12 cellular contexts compared by ENCODE assay signal in genomic region chr7:129008645-129009414, GRCh38. TPM values are rescaled to one million over a fixed set of nuclear protein-coding genes. Genes with fewer than 3 reads are reported as not detected.
DNase-seq lines count a peak whose midpoint lies in the region; ATAC-seq and TF ChIP-seq lines count a peak whose summit lies in the region.
"Had no signal": no experiment of that assay in that cellular context is flagged by ENCODE, and none has a peak within 500 bp of the region (broad histone marks: within the 10 kb centered on the region; RNA-seq: fewer than 3 reads in every experiment).

No MANE protein-coding gene starts in this region.

- no peaks in the 10 kb centered on the region for H3K4me1 ChIP-seq in naive thymus-derived CD4-positive, alpha-beta T cell (ENCODE audit: control insufficient read depth in 2 of 2, insufficient read depth in 2 of 2, low read length in 2 of 2)
- no peaks in the 10 kb centered on the region for H3K4me1 ChIP-seq in foreskin keratinocyte
- H3K4me1 ChIP-seq: suprapubic skin had no signal

- POLR2A ChIA-PET in naive thymus-derived CD4-positive, alpha-beta T cell (lab: Charles Lee) = interaction anchor here (1.2 kb wide), 1 partner anchor 9 kb away, joined by 3 read pairs; no protein-coding TSS in a partner anchor

- H3K4me3 Mint-ChIP-seq in naive thymus-derived CD4-positive, alpha-beta T cell = peak overlapping the region in 1 of 10 donors; percentile 18
- H3K4me3 Mint-ChIP-seq: endodermal cell had no signal

- H3K27me3 Mint-ChIP-seq in naive thymus-derived CD4-positive, alpha-beta T cell = no peaks in the 10 kb centered on the region

- no peak overlapping the region for H3K4me3 ChIP-seq in naive thymus-derived CD4-positive, alpha-beta T cell (ENCODE audit: low read length)
- H3K4me3 ChIP-seq: suprapubic skin had no signal

- CTCF ChIA-PET in naive thymus-derived CD4-positive, alpha-beta T cell (lab: Charles Lee) = no interaction called here

- H3K27ac Mint-ChIP-seq in naive thymus-derived CD4-positive, alpha-beta T cell = peak overlapping the region; percentile 15 to 56 (median 27)

- H3K36me3 Mint-ChIP-seq in naive thymus-derived CD4-positive, alpha-beta T cell = peaks cover 9 to 39% (median 32%) of the 10 kb centered on the region in 5 donors

- no peak for TF ChIP-seq CTCF in foreskin keratinocyte (conservative IDR thresholded peaks at IDR 0.05)

- H3K36me3 ChIP-seq in naive thymus-derived CD4-positive, alpha-beta T cell (ENCODE audit: control insufficient read depth in 2 of 3, insufficient read depth in 3 of 3, low read length in 3 of 3) = peaks cover 8 to 61% (median 10%) of the 10 kb centered on the region in 3 experiments

- intact Hi-C loops in naive thymus-derived CD4-positive, alpha-beta T cell (cut with micrococcal nuclease) = no loop called here

- H3K27ac ChIP-seq in naive thymus-derived CD4-positive, alpha-beta T cell (ENCODE audit: low read depth, low read length) = no peak overlapping the region
- no peak overlapping the region for H3K27ac ChIP-seq in foreskin keratinocyte
- H3K27ac ChIP-seq: suprapubic skin had no signal

- no peak for DNase-seq in naive thymus-derived CD4-positive, alpha-beta T cell
- no peak for DNase-seq in foreskin keratinocyte
- DNase-seq in NCI-H69 (lab: John Stamatoyannopoulos, UW) = no peak
- DNase-seq in kidney glomerular epithelial cell (lab: John Stamatoyannopoulos, UW) = no peak
- DNase-seq: activated naive CD4-positive, alpha-beta T cell; endodermal cell; HCEC 1CT; T-helper 9 cell had no signal

- H3K9me3 Mint-ChIP-seq in naive thymus-derived CD4-positive, alpha-beta T cell = no peaks in the 10 kb centered on the region
- H3K9me3 Mint-ChIP-seq: endodermal cell had no signal

- H3K27me3 ChIP-seq in naive thymus-derived CD4-positive, alpha-beta T cell (ENCODE audit: control insufficient read depth in 2 of 2, insufficient read depth in 2 of 2, low read length in 2 of 2) = no peaks in the 10 kb centered on the region
- H3K27me3 ChIP-seq in foreskin keratinocyte = no peaks in the 10 kb centered on the region
- H3K27me3 ChIP-seq: suprapubic skin had no signal

- no peaks in the 10 kb centered on the region for H3K9me3 ChIP-seq in naive thymus-derived CD4-positive, alpha-beta T cell (ENCODE audit: control insufficient read depth in 2 of 3, low read length in 3 of 3)
- H3K9me3 ChIP-seq: suprapubic skin had no signal

- H3K4me1 Mint-ChIP-seq in naive thymus-derived CD4-positive, alpha-beta T cell = peaks cover 11 to 24% (median 19%) of the 10 kb centered on the region in 7 donors
- H3K4me1 Mint-ChIP-seq: endodermal cell had no signal

- ATAC-seq in GM18502 (IDR thresholded peaks at IDR 0.05; ENCODE audit: poor library complexity, unreplicated experiment) (peak; percentile 39), GM21515 (IDR thresholded peaks at IDR 0.05; ENCODE audit: unreplicated experiment) (peak; percentile 28), HG03565 (IDR thresholded peaks at IDR 0.05; ENCODE audit: unreplicated experiment) (peak; percentile 2), foreskin keratinocyte (no peak)
- no peak for ATAC-seq in naive thymus-derived CD4-positive, alpha-beta T cell

RNA-seq across cellular contexts. Expression of gene TNPO3, which starts 46.1 kb away (rescaled TPM):
- total RNA-seq in naive thymus-derived CD4-positive, alpha-beta T cell = 10 to 100 TPM; 28.6 to 40.6 (median 39.6) TPM
- polyA plus RNA-seq in naive thymus-derived CD4-positive, alpha-beta T cell = 10 to 100 TPM; 30.4 to 37.7 TPM
- 52.0 and 54.0 TPM in 2 replicates for total RNA-seq in foreskin keratinocyte
- polyA plus RNA-seq in foreskin keratinocyte = 18.9 and 22.1 TPM in 2 replicates

Comparison
In these comparisons a context has a peak if more than half of its experiments do, and no peak if none do; other contexts are left out.
1. ATAC-seq: peak in GM18502 (single experiment), GM21515 (single experiment) and HG03565 (single experiment); none in naive thymus-derived CD4-positive, alpha-beta T cell (single experiment) and foreskin keratinocyte (single experiment).